Comparison of ENCODE assay signal across 27 cellular contexts in genomic region chr14:90767899-90768298, GRCh38.
"Had no signal": no experiment of that assay in that cellular context is flagged by ENCODE, and none has a peak within 500 bp of the region (broad histone marks: within the 10 kb centered on the region; RNA-seq: fewer than 3 reads in every experiment).

No MANE protein-coding gene starts in this region.

- H3K4me1 ChIP-seq: stomach, suprapubic skin, testis, thyroid gland, tibial artery, tibial nerve, transverse colon, upper lobe of left lung, upper lobe of right lung, uterus, vagina had no signal

- FAIRE-seq: urothelium cell line had no signal

- H3K27ac ChIP-seq: stomach, suprapubic skin, testis, thoracic aorta, thyroid gland, tibial artery, tibial nerve, transverse colon, upper lobe of left lung, upper lobe of right lung, uterus, vagina had no signal

- H3K4me3 ChIP-seq: stomach, suprapubic skin, testis, thoracic aorta, thyroid gland, tibial artery, tibial nerve, transverse colon, upper lobe of left lung, upper lobe of right lung, uterus, vagina had no signal

- H3K27me3 ChIP-seq: stomach, suprapubic skin, testis, thyroid gland, tibial artery, tibial nerve, transverse colon, upper lobe of left lung, upper lobe of right lung, uterus, vagina had no signal

- ATAC-seq: stimulated activated effector memory CD8-positive, alpha-beta T cell treated with anti-CD3 and anti-CD28 coated beads, Interleukin-12 subunit alpha, Interleukin-12 subunit beta, amount 100 ng/mL, for 72 hours; stimulated activated memory B cell treated with anti-CD40 and anti-IgM and Interleukin-4, amounts not matched to agents 10 μg/mL and 1 μg/mL and 100 μg/mL, for 72 hours; stimulated activated naive B cell treated with anti-CD40 and anti-IgM and Interleukin-4, amounts not matched to agents 10 μg/mL and 1 μg/mL and 100 μg/mL, for 72 hours; stimulated activated naive CD8-positive, alpha-beta T cell treated with anti-CD3 and anti-CD28 coated beads, Interleukin-15, amount 100 ng/mL, for 72 hours; stimulated activated naive CD8-positive, alpha-beta T cell treated with anti-CD3 and anti-CD28 coated beads, Interleukin-15, Interleukin-2, amounts not matched to agents 100 U/mL and 50 U/mL, for 24 hours; upper lobe of right lung had no signal

- DNase-seq: stimulated activated CD4-positive, alpha-beta T cell treated with anti-CD3 and anti-CD28 coated beads, Interleukin-2, amount 100 ng/mL, for 48 hours; stimulated activated CD4-positive, alpha-beta T cell treated with anti-CD3 and anti-CD28 coated beads, Interleukin-4, amount 100 ng/mL, for 1 hour; stimulated activated CD4-positive, alpha-beta T cell treated with anti-CD3 and anti-CD28 coated beads, Interleukin-4, amount 100 ng/mL, for 24 hours; stimulated activated CD4-positive, alpha-beta T cell treated with anti-CD3 and anti-CD28 coated beads, Interleukin-4, amount 100 ng/mL, for 4 hours; stimulated activated CD8-positive, alpha-beta memory T cell treated with anti-CD3 and anti-CD28 coated beads, Interleukin-4, amount 100 ng/mL, for 48 hours; stimulated activated naive B cell treated with anti-CD40 and anti-IgM and Interleukin-4, amounts not matched to agents 10 μg/mL and 1 μg/mL and 100 μg/mL, for 72 hours; stimulated activated naive CD4-positive, alpha-beta T cell; stimulated activated naive CD4-positive, alpha-beta T cell treated with Interleukin-2 at 50 U/mL for 16 hours; stimulated activated naive CD8-positive, alpha-beta T cell treated with anti-CD3 and anti-CD28 coated beads, Interleukin-15, amount 100 ng/mL, for 72 hours; stimulated activated naive CD8-positive, alpha-beta T cell treated with anti-CD3 and anti-CD28 coated beads, Interleukin-15, Interleukin-2, amounts not matched to agents 100 U/mL and 50 U/mL, for 24 hours; stomach; substantia nigra; testis; thyroid gland; tibial artery; transverse colon; trophoblast cell; upper lobe of left lung; upper lobe of right lung; uterus had no signal

- H3K36me3 ChIP-seq: thyroid gland, upper lobe of right lung, uterus had no signal

- H3K9me3 ChIP-seq: testis, thyroid gland had no signal
